ENCODE assay signal across 9 cellular contexts in the genomic region with DNA sequence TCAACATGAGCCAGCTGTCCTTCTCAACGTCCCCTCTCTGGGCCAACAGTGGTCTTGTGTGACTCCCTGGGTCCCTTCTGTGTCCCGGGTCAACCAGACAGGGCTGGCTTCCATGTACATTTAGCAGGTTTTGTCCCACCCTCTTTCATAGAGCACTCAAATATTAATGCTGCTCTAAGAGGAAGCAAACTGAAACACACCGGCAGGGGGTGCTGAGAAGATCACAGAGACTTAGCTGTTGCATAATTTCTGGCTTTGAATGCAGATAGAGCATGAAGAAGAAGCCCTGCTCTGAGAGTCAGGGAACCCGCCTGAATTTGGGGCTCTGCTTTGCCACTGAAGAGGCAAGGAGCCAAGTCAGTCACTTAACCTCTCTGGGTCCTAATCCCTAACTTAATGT.
DNase-seq lines count a peak whose midpoint lies in the region; ATAC-seq and TF ChIP-seq lines count a peak whose summit lies in the region.
"Had no signal": no experiment of that assay in that cellular context is flagged by ENCODE, and none has a peak within 500 bp of the region (broad histone marks: within the 10 kb centered on the region; RNA-seq: fewer than 3 reads in every experiment).

No MANE protein-coding gene starts in this region.

- in situ Hi-C loops in KBM-7 (cut with MboI; ENCODE audit: low pct_unique_long_range_greater_than_20kb, low sequenced_read_pairs): no loop called here

- H3K9me3 Mint-ChIP-seq in mesothelial cell of epicardium: no peaks in the 10 kb centered on the region

- ATAC-seq in HG03432 (IDR thresholded peaks at IDR 0.05; ENCODE audit: unreplicated experiment) (no peak), HG03354 (IDR thresholded peaks at IDR 0.05; ENCODE audit: poor library complexity, severe bottlenecking, unreplicated experiment) (no peak)
- ATAC-seq: Right ventricle myocardium inferior had no signal

- DNase-seq in NCI-H510A treated with DMSO at 0.1 percent for 48 hours (lab: John Stamatoyannopoulos, UW): peak; percentile 25
- DNase-seq in NCI-H510A (lab: John Stamatoyannopoulos, UW): no peak
- DNase-seq in KBM-7: peak; percentile 42
- DNase-seq in SW480 (ENCODE audit: low spot score): peak; percentile 5
- DNase-seq in mesothelial cell of epicardium (ENCODE audit: low spot score in 2 of 2, unreplicated experiment in 2 of 2): no peak
- no peak for DNase-seq in SHP77 (lab: John Stamatoyannopoulos, UW)

- peaks cover 32% of the 10 kb centered on the region for H3K27me3 Mint-ChIP-seq in mesothelial cell of epicardium (ENCODE audit: low read depth)

- no peak overlapping the region for H3K4me3 Mint-ChIP-seq in mesothelial cell of epicardium

- TF ChIP-seq CTCF in mesothelial cell of epicardium (IDR thresholded peaks at IDR 0.05; ENCODE audit: unreplicated experiment): peak; percentile 14

- H3K27ac Mint-ChIP-seq in mesothelial cell of epicardium: no peak overlapping the region

- H3K4me1 Mint-ChIP-seq in mesothelial cell of epicardium: peaks cover 42% of the 10 kb centered on the region

- H3K36me3 Mint-ChIP-seq in mesothelial cell of epicardium: no peaks in the 10 kb centered on the region

Comparison
In these comparisons a context has a peak if more than half of its experiments do, and no peak if none do; other contexts are left out.
1. DNase-seq: peak in NCI-H510A treated with DMSO at 0.1 percent for 48 hours (single experiment), KBM-7 (single experiment) and SW480 (single experiment); none in NCI-H510A (single experiment), mesothelial cell of epicardium (0 of 2) and SHP77 (0 of 2).